ENCODE assay signal across 2 cellular contexts in the genomic region with DNA sequence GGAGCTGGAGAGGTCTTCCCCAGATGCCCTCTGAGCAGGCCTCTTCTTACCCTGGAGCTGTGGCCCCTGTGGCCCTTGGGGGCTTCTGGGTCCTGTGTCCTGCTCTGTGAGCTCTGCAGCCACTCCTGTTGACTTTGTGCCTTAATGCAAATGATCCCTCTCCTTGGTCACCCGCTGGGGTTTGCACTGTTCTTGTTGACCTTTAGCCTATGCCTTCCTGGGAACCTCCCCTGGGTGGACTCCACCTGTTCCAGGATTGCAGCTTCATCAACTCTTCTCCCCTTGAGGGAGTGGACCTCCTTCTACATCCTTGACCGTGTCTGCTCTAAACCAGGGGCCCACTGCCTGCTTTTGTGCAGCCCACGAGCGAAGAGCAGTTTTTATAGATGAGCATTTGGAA.
TF ChIP-seq lines count a peak whose summit lies in the region.

No MANE protein-coding gene starts in this region.

TF ChIP-seq in IMR-90, 13 proteins besides CTCF, POLR2A, EP300 and RAD21:
- TF ChIP-seq RFX5 (IDR thresholded peaks at IDR 0.05; ENCODE audit: low read depth, low read length) (no peak), ELK1 (IDR thresholded peaks at IDR 0.05; ENCODE audit: borderline replicate concordance, low read depth, low read length) (no peak), CHD1 (IDR thresholded peaks at IDR 0.05; ENCODE audit: low read depth, low read length) (no peak), MAZ (IDR thresholded peaks at IDR 0.05; ENCODE audit: borderline replicate concordance, low read depth, low read length) (no peak), BHLHE40 (IDR thresholded peaks at IDR 0.05; ENCODE audit: low read depth, low read length) (no peak), FOS (IDR thresholded peaks at IDR 0.05; ENCODE audit: low read depth, low read length) (no peak), MAFK (IDR thresholded peaks at IDR 0.05; ENCODE audit: low read depth, low read length) (no peak), NFE2L2 (IDR thresholded peaks at IDR 0.05; ENCODE audit: low read depth, low read length) (no peak), SMC3 (IDR thresholded peaks at IDR 0.05; ENCODE audit: low read depth, low read length) (no peak), USF2 (IDR thresholded peaks at IDR 0.05; ENCODE audit: low read depth, low read length) (no peak)

TF ChIP-seq in SK-N-SH, 30 proteins besides CTCF, POLR2A, EP300 and RAD21:
- no peak for TF ChIP-seq RFX5 (IDR thresholded peaks at IDR 0.05; ENCODE audit: low read length)
- no peak for TF ChIP-seq ELF1 (IDR thresholded peaks at IDR 0.05)
- no peak for TF ChIP-seq ZBTB33 (IDR thresholded peaks at IDR 0.05; ENCODE audit: borderline replicate concordance, low read depth)
- no peak for TF ChIP-seq FOXM1 (IDR thresholded peaks at IDR 0.05; ENCODE audit: low read depth)
- TF ChIP-seq TEAD4 (IDR thresholded peaks at IDR 0.05; ENCODE audit: borderline replicate concordance, insufficient read depth), result no peak
- TF ChIP-seq POLR2AphosphoS5 (IDR thresholded peaks at IDR 0.05; ENCODE audit: low read depth, low read length), result no peak
- no peak for TF ChIP-seq EZH2phosphoT487 (IDR thresholded peaks at IDR 0.05; ENCODE audit: borderline replicate concordance, low read depth)
- TF ChIP-seq USF2 (IDR thresholded peaks at IDR 0.05; ENCODE audit: borderline replicate concordance, low read depth, low read length), result no peak
- TF ChIP-seq IRF3 (IDR thresholded peaks at IDR 0.05; ENCODE audit: low read depth, low read length), result no peak
- TF ChIP-seq YY1 (IDR thresholded peaks at IDR 0.05; ENCODE audit: low read depth), result no peak
- no peak for TF ChIP-seq TAF1 (IDR thresholded peaks at IDR 0.05; ENCODE audit: borderline replicate concordance, low read depth, low read length)
- no peak for TF ChIP-seq PBX3 (IDR thresholded peaks at IDR 0.05)
- no peak for TF ChIP-seq GATA2 (CRISPR knock-in tag; IDR thresholded peaks at IDR 0.05)
- no peak for TF ChIP-seq RXRA (IDR thresholded peaks at IDR 0.05; ENCODE audit: borderline replicate concordance, low read depth)
